In genomic region chr17:76623271-76624146, GRCh38 we compare ENCODE assay signal across 8 cellular contexts. TPM values are rescaled to one million over a fixed set of nuclear protein-coding genes. Genes with fewer than 3 reads are reported as not detected.
DNase-seq lines count a peak whose midpoint lies in the region; ATAC-seq and TF ChIP-seq lines count a peak whose summit lies in the region.

No MANE protein-coding gene starts in this region.

- TF ChIP-seq CTCF in VCaP (conservative IDR thresholded peaks at IDR 0.05), result peak; percentile 99
- TF ChIP-seq CTCF in brain (conservative IDR thresholded peaks at IDR 0.05), result peak; percentile 96 to 97

- no peaks in the 10 kb centered on the region for H3K36me3 Mint-ChIP-seq in brain

- H3K9me3 Mint-ChIP-seq in brain, result no peaks in the 10 kb centered on the region

- DNase-seq in NCI-H187 (lab: John Stamatoyannopoulos, UW), result peak; percentile 19 to 57
- no peak for DNase-seq in NCI-H187 treated with DMSO at 0.1 percent for 48 hours (lab: John Stamatoyannopoulos, UW)
- peak; percentile 22 for DNase-seq in NCI-H2107 (lab: John Stamatoyannopoulos, UW)
- DNase-seq in iPS-NIHi7 (ENCODE audit: extremely low spot score), result peak; percentile 90
- DNase-seq in stimulated activated CD4-positive, alpha-beta T cell treated with anti-CD3 and anti-CD28 coated beads, Interleukin-12 subunit alpha, Interleukin-12 subunit beta, amount 100 ng/mL, for 24 hours (ENCODE audit: low read depth in 2 of 2), result peak; percentile 54 to 71

- peaks cover 5% of the 10 kb centered on the region for H3K4me1 Mint-ChIP-seq in brain

- no peak for ATAC-seq in HG03460 (IDR thresholded peaks at IDR 0.05; ENCODE audit: unreplicated experiment)

- H3K27ac Mint-ChIP-seq in brain, result no peak overlapping the region

- peaks cover 25% of the 10 kb centered on the region for H3K27me3 Mint-ChIP-seq in brain

- no peak overlapping the region for H3K4me3 Mint-ChIP-seq in brain

- no peak overlapping the region for H3K27ac ChIP-seq in VCaP

RNA-seq across cellular contexts. Expression of gene ST6GALNAC1, which starts 20.0 kb away (rescaled TPM):
- polyA plus RNA-seq in brain (ENCODE audit: insufficient read depth, low read depth, low replicate concordance), result 1.5 TPM

RNA-seq across cellular contexts. Expression of gene ST6GALNAC2, which starts 37.8 kb away (rescaled TPM):
- 8.3 TPM for polyA plus RNA-seq in brain (ENCODE audit: insufficient read depth, low read depth, low replicate concordance)
